Comparison of ENCODE assay signal across 8 cellular contexts in the genomic region with DNA sequence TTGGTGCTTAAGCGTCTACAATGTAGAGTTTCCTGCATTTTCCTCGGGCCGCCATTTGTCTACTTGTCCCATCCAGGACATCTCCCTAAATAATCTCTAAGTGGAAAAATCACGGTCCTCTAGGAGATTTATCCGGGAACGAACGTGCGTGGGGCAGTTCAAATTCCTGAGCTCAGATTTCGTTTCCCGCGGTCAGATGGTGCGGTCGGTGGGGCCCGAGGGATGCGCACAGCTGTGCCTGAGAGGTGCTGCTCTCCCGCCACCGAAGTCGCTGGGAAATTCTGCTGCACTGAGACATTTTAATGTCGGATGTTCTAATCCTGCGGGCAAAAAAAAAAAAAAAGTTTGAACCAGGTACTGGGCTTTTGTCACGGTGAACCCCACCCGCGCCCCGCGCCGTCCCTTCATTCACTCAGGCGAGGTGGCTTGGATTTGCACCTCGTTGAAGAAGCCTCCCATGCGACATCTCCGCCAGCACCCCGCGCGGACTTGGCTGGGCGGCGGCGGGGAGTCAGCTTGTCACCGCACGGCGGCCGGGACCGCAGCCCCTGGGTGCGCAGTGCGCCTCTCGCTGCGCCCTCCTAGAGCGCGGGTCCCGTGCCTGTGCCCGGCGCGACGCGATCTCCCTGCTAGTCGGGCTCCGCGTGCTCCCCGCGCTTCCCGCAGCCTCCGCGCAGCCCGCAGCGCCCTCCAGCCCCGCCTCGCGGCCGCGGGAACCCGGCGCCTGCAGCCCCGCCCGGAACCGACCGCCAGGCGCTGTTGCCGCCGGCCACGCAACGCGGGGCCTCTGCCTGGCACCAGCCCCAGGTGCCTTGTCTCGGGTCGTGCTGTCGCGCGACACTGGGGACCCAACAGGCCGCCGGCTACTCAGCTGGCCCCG.
DNase-seq lines count a peak whose midpoint lies in the region; TF ChIP-seq lines count a peak whose summit lies in the region.

No MANE protein-coding gene starts in this region.

- H3K9me3 ChIP-seq in HUES64 (ENCODE audit: insufficient read depth, low read depth, low read length) (no peaks in the 10 kb centered on the region), iPS DF 6.9 (ENCODE audit: control insufficient read depth, insufficient read depth, low read length) (no peaks in the 10 kb centered on the region)

- peak overlapping the region; percentile 67 for H3K9ac ChIP-seq in HUES64 (ENCODE audit: low read depth, low read length)

- H3K27me3 ChIP-seq in HUES64 (ENCODE audit: insufficient read depth, low read length) (peaks cover 15% of the 10 kb centered on the region), iPS DF 6.9 (ENCODE audit: control insufficient read depth, insufficient read depth, low read length) (no peaks in the 10 kb centered on the region; the same call in 1 of the 2 replicates)

- no peak for TF ChIP-seq CTCF in retinal pigment epithelial cell (conservative IDR thresholded peaks at IDR 0.05; ENCODE audit: low read depth, low read length)

- peak overlapping the region; percentile 59 for H3K4me3 ChIP-seq in HUES64 (ENCODE audit: low read length)
- H3K4me3 ChIP-seq in iPS DF 6.9 (ENCODE audit: low read length), result peak overlapping the region; percentile 52; the same call in 1 of the 2 replicates
- H3K4me3 ChIP-seq in retinal pigment epithelial cell (ENCODE audit: low read length), result peak overlapping the region; percentile 58

- H3K36me3 ChIP-seq in HUES64 (ENCODE audit: insufficient read depth, low read length), result no peaks in the 10 kb centered on the region
- H3K36me3 ChIP-seq in iPS DF 6.9 (ENCODE audit: control insufficient read depth, insufficient read depth, low read length), result no peaks in the 10 kb centered on the region

- H3K4me1 ChIP-seq in HUES64 (ENCODE audit: insufficient read depth, low read length), result peaks cover 39% of the 10 kb centered on the region
- H3K4me1 ChIP-seq in iPS DF 6.9 (ENCODE audit: control insufficient read depth, insufficient read depth, low read length), result peaks cover 2% of the 10 kb centered on the region; the same call in 1 of the 2 replicates

- in situ Hi-C loops in G401 (cut with HindIII; ENCODE audit: low sequenced_read_pairs), result no loop called here

- H3K27ac ChIP-seq in HUES64 (ENCODE audit: low read depth, low read length) (no peak overlapping the region), iPS DF 6.9 (ENCODE audit: low read length) (no peak overlapping the region)

- WGBS in HUES64, result under 1% methylated on average over 88 of the region's 88 CpGs
- WGBS in iPS DF 6.9 (ENCODE audit: insufficient coverage, insufficient read length), result no CpG with 5 or more reads among the region's 88 CpGs

- DNase-seq in G401 (ENCODE audit: low spot score) (peak; percentile 52), astrocyte of the hippocampus (ENCODE audit: low read depth, low spot score) (peak; percentile 70), iPS DF 6.9 (ENCODE audit: low read depth, low spot score) (no peak), retinal pigment epithelial cell (ENCODE audit: low read depth) (no peak), NOMO-1 treated with DMSO at 0.1 percent for 48 hours (lab: John Stamatoyannopoulos, UW; ENCODE audit: unreplicated experiment) (no peak)
- DNase-seq in activated naive CD4-positive, alpha-beta T cell (lab: John Stamatoyannopoulos, UW), result no peak
- DNase-seq in stimulated activated CD4-positive, alpha-beta T cell treated with anti-CD3 and anti-CD28 coated beads, Interleukin-4, amount 100 ng/mL, for 4 hours, result no peak

Comparison
In these comparisons a context has a peak if more than half of its experiments do, and no peak if none do; other contexts are left out.
1. DNase-seq: peak in G401 (single experiment) and astrocyte of the hippocampus (single experiment); none in iPS DF 6.9 (single experiment), retinal pigment epithelial cell (single experiment), activated naive CD4-positive, alpha-beta T cell (0 of 4), NOMO-1 treated with DMSO at 0.1 percent for 48 hours (single experiment) and stimulated activated CD4-positive, alpha-beta T cell treated with anti-CD3 and anti-CD28 coated beads, Interleukin-4, amount 100 ng/mL, for 4 hours (0 of 2).
2. Peak in every context shown above with its lines, with median percentiles within 50 percentile points of each other: H3K4me3 ChIP-seq.